Comparison of ENCODE assay signal across 12 cellular contexts in genomic region chr2:230636684-230637271, GRCh38.
DNase-seq lines count a peak whose midpoint lies in the region; ATAC-seq and TF ChIP-seq lines count a peak whose summit lies in the region.
"Had no signal": no experiment of that assay in that cellular context is flagged by ENCODE, and none has a peak within 500 bp of the region (broad histone marks: within the 10 kb centered on the region; RNA-seq: fewer than 3 reads in every experiment).

No MANE protein-coding gene starts in this region.

- H3K9ac ChIP-seq in SU-DHL-6 (ENCODE audit: low read length): no peak overlapping the region

- H3K27ac Mint-ChIP-seq in activated naive CD4-positive, alpha-beta T cell treated with anti-CD3 and anti-CD28 coated beads, Interleukin-2, amount 50 U/mL, for 72 hours: peak overlapping the region in 1 of 2 donors; percentile 73
- H3K27ac Mint-ChIP-seq: activated B cell treated with CpG ODN at 0.5 μM for 24 hours, nephron had no signal

- no peaks in the 10 kb centered on the region for H3K36me3 ChIP-seq in SU-DHL-6 (ENCODE audit: low read length)

- ATAC-seq in activated naive CD4-positive, alpha-beta T cell treated with anti-CD3 and anti-CD28 coated beads, Interleukin-2, amount 50 U/mL, for 72 hours: peak; percentile 81 to 94
- ATAC-seq in GM21447 (IDR thresholded peaks at IDR 0.05; ENCODE audit: unreplicated experiment) (peak; percentile 55), omental fat pad (ENCODE audit: low FRiP score) (no peak)
- ATAC-seq: right cardiac atrium had no signal

- DNase-seq in activated naive CD4-positive, alpha-beta T cell treated with anti-CD3 and anti-CD28 coated beads, Interleukin-2, amount 50 U/mL, for 72 hours (ENCODE audit: low spot score in 2 of 2): peak in 1 of 2 donors; percentile 4
- DNase-seq in activated naive CD4-positive, alpha-beta T cell treated with Interleukin-2 at 50 U/mL for 16 hours: no peak
- DNase-seq in activated gamma-delta T cell (lab: John Stamatoyannopoulos, UW) (no peak), occipital lobe (lab: John Stamatoyannopoulos, UW) (no peak), NCI-H2171 (lab: John Stamatoyannopoulos, UW) (no peak), omental fat pad (ENCODE audit: low spot score) (no peak)
- DNase-seq: activated B cell treated with CpG ODN at 0.5 μM for 24 hours; right cardiac atrium; stimulated activated CD4-positive, alpha-beta T cell treated with anti-CD3 and anti-CD28 coated beads, Interleukin-4, amount 100 ng/mL, for 4 hours had no signal

- H3K79me2 ChIP-seq in SU-DHL-6 (ENCODE audit: insufficient read depth, low read length): no peaks in the 10 kb centered on the region

- H3F3A ChIP-seq in SU-DHL-6 (ENCODE audit: insufficient read depth): peaks cover 14% of the 10 kb centered on the region; the same call in 1 of the 2 replicates

- H2AFZ ChIP-seq in SU-DHL-6 (ENCODE audit: low read depth, low read length, severe bottlenecking): no peak overlapping the region

- no peaks in the 10 kb centered on the region for H3K9me2 ChIP-seq in SU-DHL-6 (replicated peaks; ENCODE audit: insufficient read depth, low read length)

- no peaks in the 10 kb centered on the region for H3K27me3 ChIP-seq in SU-DHL-6 (ENCODE audit: low read length)

- H3K9me3 ChIP-seq in SU-DHL-6 (ENCODE audit: insufficient read depth, low read length): no peaks in the 10 kb centered on the region

- H3K4me2 ChIP-seq in SU-DHL-6 (ENCODE audit: low read depth, low read length, poor library complexity, severe bottlenecking): peak overlapping the region; percentile 79

- H4K20me1 ChIP-seq in SU-DHL-6 (ENCODE audit: low read depth, low read length): no peaks in the 10 kb centered on the region

- H3K36me3 Mint-ChIP-seq in activated naive CD4-positive, alpha-beta T cell treated with anti-CD3 and anti-CD28 coated beads, Interleukin-2, amount 50 U/mL, for 72 hours: peaks cover 0 to 4% of the 10 kb centered on the region in 2 donors

- TF ChIP-seq CTCF in SU-DHL-6 (IDR thresholded peaks at IDR 0.05; ENCODE audit: insufficient read depth, low read length, poor library complexity, severe bottlenecking) (no peak), omental fat pad (IDR thresholded peaks at IDR 0.05) (no peak)

- H3K4me3 ChIP-seq in SU-DHL-6 (ENCODE audit: insufficient read depth, low read length, poor library complexity, severe bottlenecking): peak overlapping the region; percentile 11

- peaks cover 0 to 5% of the 10 kb centered on the region in 2 donors for H3K9me3 Mint-ChIP-seq in activated naive CD4-positive, alpha-beta T cell treated with anti-CD3 and anti-CD28 coated beads, Interleukin-2, amount 50 U/mL, for 72 hours
- H3K9me3 Mint-ChIP-seq: activated B cell treated with CpG ODN at 0.5 μM for 24 hours, nephron had no signal

- peak overlapping the region; percentile 78 for H3K27ac ChIP-seq in SU-DHL-6 (ENCODE audit: low read depth, low read length)
